Comparison of ENCODE assay signal across 8 cellular contexts in the genomic region with DNA sequence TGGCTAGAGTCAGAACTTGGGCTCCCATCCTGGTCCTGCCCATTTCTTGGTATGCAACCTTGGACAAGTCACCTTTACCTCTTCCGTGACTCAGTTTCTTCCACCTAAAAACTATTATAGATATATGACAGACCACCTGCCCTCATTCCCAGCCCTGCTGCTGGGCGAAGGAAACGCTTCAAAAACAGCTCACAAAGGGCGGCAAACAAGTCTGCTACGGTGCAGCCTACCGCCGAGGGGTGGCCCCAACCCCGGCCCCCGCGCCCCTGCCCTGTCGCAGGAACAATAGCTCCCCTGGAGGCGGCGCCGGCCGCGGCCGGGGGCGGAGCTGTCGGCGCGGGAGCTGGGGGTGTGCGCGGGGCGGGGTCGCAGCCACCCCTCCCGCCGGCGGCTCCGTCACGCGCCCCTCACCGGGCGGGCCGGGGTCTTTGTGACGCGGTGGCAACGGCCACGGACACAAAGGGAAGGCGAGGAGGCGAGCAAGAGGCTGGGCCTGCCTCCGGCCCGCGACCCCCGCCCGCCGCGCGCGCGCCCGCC. TPM values are rescaled to one million over a fixed set of nuclear protein-coding genes. Genes with fewer than 3 reads are reported as not detected.
DNase-seq lines count a peak whose midpoint lies in the region; ATAC-seq, FAIRE-seq and TF ChIP-seq lines count a peak whose summit lies in the region.

A gene with protein sequence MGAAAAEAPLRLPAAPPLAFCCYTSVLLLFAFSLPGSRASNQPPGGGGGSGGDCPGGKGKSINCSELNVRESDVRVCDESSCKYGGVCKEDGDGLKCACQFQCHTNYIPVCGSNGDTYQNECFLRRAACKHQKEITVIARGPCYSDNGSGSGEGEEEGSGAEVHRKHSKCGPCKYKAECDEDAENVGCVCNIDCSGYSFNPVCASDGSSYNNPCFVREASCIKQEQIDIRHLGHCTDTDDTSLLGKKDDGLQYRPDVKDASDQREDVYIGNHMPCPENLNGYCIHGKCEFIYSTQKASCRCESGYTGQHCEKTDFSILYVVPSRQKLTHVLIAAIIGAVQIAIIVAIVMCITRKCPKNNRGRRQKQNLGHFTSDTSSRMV (plus strand): TSS at position 425 of the 537 bp plus-strand sequence. CDS start 396 bp downstream, outside the sequence.

- H4K20me1 ChIP-seq in H1 (replicated peaks in 1 of 2; ENCODE audit: control insufficient read depth in 1 of 2, insufficient read depth in 2 of 2, low read length in 2 of 2), result peaks cover 5 to 10% of the 10 kb centered on the region in 2 experiments

- H3K56ac ChIP-seq in H1 (replicated peaks; ENCODE audit: insufficient read length, low read depth, low read length), result no peak within 1 kb of the TSS

- peak within 1 kb of the TSS; percentile 52 for H3K18ac ChIP-seq in H1 (ENCODE audit: extremely low read depth, low read length)

- peaks cover 7% of the 10 kb centered on the region for H3K79me1 ChIP-seq in H1 (ENCODE audit: low read depth, low read length)

- no peak within 1 kb of the TSS for H3K27ac Mint-ChIP-seq in activated CD4-positive, alpha-beta memory T cell treated with anti-CD3 and anti-CD28 coated beads for 36 hours
- peak within 1 kb of the TSS in 1 of 2 donors; percentile 82 for H3K27ac Mint-ChIP-seq in stimulated activated naive CD8-positive, alpha-beta T cell treated with anti-CD3 and anti-CD28 coated beads, Interleukin-15, amount 100 ng/mL, for 72 hours

- H4K5ac ChIP-seq in H1 (ENCODE audit: insufficient read length, low read depth, low read length), result peak within 1 kb of the TSS; percentile 82

- peak within 1 kb of the TSS; percentile 67; the same call in 1 of the 2 replicates for H2AFZ ChIP-seq in H1 (ENCODE audit: low read length)

- H3K14ac ChIP-seq in H1 (ENCODE audit: insufficient read length), result no peak within 1 kb of the TSS

- peak within 1 kb of the TSS; percentile 28; the same call in 1 of the 2 replicates for H2BK20ac ChIP-seq in H1 (ENCODE audit: low read length)

- no peak for TF ChIP-seq EP300 in H1 (IDR thresholded peaks at IDR 0.05; ENCODE audit: borderline replicate concordance in 1 of 2, low read depth in 2 of 2, low read length in 2 of 2)

- POLR2A ChIA-PET in activated CD4-positive, alpha-beta memory T cell treated with anti-CD3 and anti-CD28 coated beads for 36 hours (lab: Charles Lee), result no interaction called here
- POLR2A ChIA-PET in H1 (lab: Charles Lee; ENCODE audit: partially characterized antibody), result interaction anchor here (0.8 to 1.4 kb wide), 8 partner anchors 18 to 120 kb away, joined by 3 to 4 read pairs (median 3); a partner anchor contains a TSS

- H3K4me3 Mint-ChIP-seq in activated CD4-positive, alpha-beta memory T cell treated with anti-CD3 and anti-CD28 coated beads for 36 hours, result peak within 1 kb of the TSS; percentile 58
- peak within 1 kb of the TSS; percentile 75 to 87 for H3K4me3 Mint-ChIP-seq in stimulated activated naive CD8-positive, alpha-beta T cell treated with anti-CD3 and anti-CD28 coated beads, Interleukin-15, amount 100 ng/mL, for 72 hours

- ATAC-seq in stimulated activated naive CD8-positive, alpha-beta T cell treated with anti-CD3 and anti-CD28 coated beads, Interleukin-15, amount 100 ng/mL, for 72 hours, result peak; percentile 81

- H2BK12ac ChIP-seq in H1 (ENCODE audit: low read depth, low read length), result peak within 1 kb of the TSS; percentile 85

- H2AK5ac ChIP-seq in H1 (ENCODE audit: low read depth, low read length), result no peak within 1 kb of the TSS

- H3K9me3 Mint-ChIP-seq in activated CD4-positive, alpha-beta memory T cell treated with anti-CD3 and anti-CD28 coated beads for 36 hours, result no peaks in the 10 kb centered on the region
- H3K9me3 Mint-ChIP-seq in stimulated activated naive CD8-positive, alpha-beta T cell treated with anti-CD3 and anti-CD28 coated beads, Interleukin-15, amount 100 ng/mL, for 72 hours, result no peaks in the 10 kb centered on the region

- H3K9ac ChIP-seq in H1 (replicated peaks in 1 of 4; ENCODE audit: extremely low read depth in 1 of 4, low read depth in 3 of 4, low read length in 3 of 4), result peak within 1 kb of the TSS; percentile 81 to 99 (median 90)

- H3K4me1 Mint-ChIP-seq in activated CD4-positive, alpha-beta memory T cell treated with anti-CD3 and anti-CD28 coated beads for 36 hours (ENCODE audit: low read depth), result peaks cover 3% of the 10 kb centered on the region
- H3K4me1 Mint-ChIP-seq in stimulated activated naive CD8-positive, alpha-beta T cell treated with anti-CD3 and anti-CD28 coated beads, Interleukin-15, amount 100 ng/mL, for 72 hours, result peaks cover 16% of the 10 kb centered on the region

- H3K27ac ChIP-seq in H1 (ENCODE audit: low read depth, low read length), result peak within 1 kb of the TSS; percentile 85

- H3K27me3 Mint-ChIP-seq in activated CD4-positive, alpha-beta memory T cell treated with anti-CD3 and anti-CD28 coated beads for 36 hours, result peaks cover 19% of the 10 kb centered on the region
- H3K27me3 Mint-ChIP-seq in stimulated activated naive CD8-positive, alpha-beta T cell treated with anti-CD3 and anti-CD28 coated beads, Interleukin-15, amount 100 ng/mL, for 72 hours, result peaks cover 47% of the 10 kb centered on the region

- H3K27me3 ChIP-seq in H7 (ENCODE audit: control insufficient read depth, insufficient read depth, low read length) (no peaks in the 10 kb centered on the region; the same call in 1 of the 2 replicates), H1 (replicated peaks in 1 of 4; ENCODE audit: control insufficient read depth in 3 of 4, extremely low read depth in 1 of 4, insufficient read depth in 3 of 4, low read length in 3 of 4) (no peaks in the 10 kb centered on the region)

- peak within 1 kb of the TSS; percentile 79 to 100 for H3K4me2 ChIP-seq in H1 (ENCODE audit: insufficient read depth in 1 of 2, low read depth in 2 of 2, low read length in 2 of 2)

- H2BK5ac ChIP-seq in H1 (ENCODE audit: low read depth, low read length), result peak within 1 kb of the TSS; percentile 88; the same call in 1 of the 2 replicates

- H4K91ac ChIP-seq in H1 (replicated peaks; ENCODE audit: insufficient read length, low read length), result peak within 1 kb of the TSS; percentile 92

- WGBS in H1 (ENCODE audit: extremely low coverage in 1 of 2, insufficient coverage in 1 of 2, insufficient read length in 1 of 2, insufficient replicate concordance in 2 of 2, low coverage in 1 of 2, low lambda C conversion rate in 2 of 2, missing lambda C conversion rate in 1 of 2), 2 experiments, result 2% methylated on average over 14 of the region's 51 CpGs; no CpG with 5 or more reads in 1 of the 2 experiments

- FAIRE-seq in H1 (lab: Jason Lieb, UNC), result no peak

- H3K4me3 ChIP-seq in H7 (ENCODE audit: insufficient read depth, low read depth, low read length) (peak within 1 kb of the TSS; percentile 92), H1 (ENCODE audit: extremely low read depth in 1 of 4, insufficient read depth in 2 of 4, low read depth in 3 of 4, low read length in 4 of 4) (peak within 1 kb of the TSS; percentile 79 to 98 (median 83))

- TF ChIP-seq CTCF in H1 (IDR thresholded peaks at IDR 0.05; ENCODE audit: control extremely low read depth in 1 of 3, insufficient read depth in 1 of 3, low read depth in 1 of 3, low read length in 3 of 3), result peak in 1 of 3 experiments; percentile 23; a peak in 1 of 4 replicates

- H3K36me3 Mint-ChIP-seq in activated CD4-positive, alpha-beta memory T cell treated with anti-CD3 and anti-CD28 coated beads for 36 hours, result peaks cover 1% of the 10 kb centered on the region

- H3K23me2 ChIP-seq in H1 (ENCODE audit: low read depth, low read length), result peaks cover 12% of the 10 kb centered on the region; the same call in 1 of the 2 replicates

- peak in 1 of 2 experiments; percentile 73; a peak in 2 of 3 replicates for TF ChIP-seq POLR2A in H1 (IDR thresholded peaks at IDR 0.05; ENCODE audit: control extremely low read depth in 1 of 2, low read depth in 2 of 2, low read length in 2 of 2)

- DNase-seq in Daoy (ENCODE audit: low read depth), result peak; percentile 71
- DNase-seq in H7, result peak; percentile 97
- peak; percentile 18 for DNase-seq in NCI-H1417 treated with DMSO at 0.1 percent for 48 hours (lab: John Stamatoyannopoulos, UW)
- DNase-seq in activated CD4-positive, alpha-beta memory T cell treated with anti-CD3 and anti-CD28 coated beads for 36 hours, result peak; percentile 65
- peak; percentile 50 to 89 for DNase-seq in H1 (ENCODE audit: low read depth in 1 of 2, low spot score in 2 of 2)
- peak; percentile 78 for DNase-seq in midbrain (lab: John Stamatoyannopoulos, UW)
- peak; percentile 44 to 48 for DNase-seq in stimulated activated naive CD8-positive, alpha-beta T cell treated with anti-CD3 and anti-CD28 coated beads, Interleukin-15, amount 100 ng/mL, for 72 hours
- DNase-seq in SIG-M5 (lab: John Stamatoyannopoulos, UW), result no peak

- peak within 1 kb of the TSS; percentile 63 for H2BK120ac ChIP-seq in H1 (replicated peaks; ENCODE audit: low read depth, low read length)

- no peak within 1 kb of the TSS for H3K23ac ChIP-seq in H1 (ENCODE audit: insufficient read length)

- no peaks in the 10 kb centered on the region for H3K9me3 ChIP-seq in H1 (ENCODE audit: insufficient read depth in 2 of 2, low read depth in 1 of 2, low read length in 1 of 2)

- intact Hi-C loops in activated CD4-positive, alpha-beta memory T cell treated with anti-CD3 and anti-CD28 coated beads for 36 hours (cut with micrococcal nuclease), result no loop called here

- peaks cover 27 to 53% of the 10 kb centered on the region in 2 experiments for H3K79me2 ChIP-seq in H1 (ENCODE audit: control insufficient read depth in 1 of 2, insufficient read depth in 2 of 2, low read length in 2 of 2)

- peak within 1 kb of the TSS; percentile 46; the same call in 1 of the 2 replicates for H2BK15ac ChIP-seq in H1 (ENCODE audit: low read length)

- peak in 1 of 2 experiments; percentile 16; a peak in 1 of 4 replicates for TF ChIP-seq RAD21 in H1 (IDR thresholded peaks at IDR 0.05 in 1 of 2, conservative IDR thresholded peaks at IDR 0.05 in 1 of 2; ENCODE audit: low read depth in 2 of 2, low read length in 2 of 2)

- CTCF ChIA-PET in activated CD4-positive, alpha-beta memory T cell treated with anti-CD3 and anti-CD28 coated beads for 36 hours (lab: Charles Lee), result interaction anchor here (0.8 to 1.1 kb wide), 4 partner anchors 33 to 148 kb away, joined by 3 to 4 read pairs (median 4); no protein-coding TSS in a partner anchor
- CTCF ChIA-PET in H1 (lab: Charles Lee; ENCODE audit: partially characterized antibody), result interaction anchor here (1.0 to 1.5 kb wide), 5 partner anchors 9 to 124 kb away, joined by 3 to 7 read pairs (median 3); no protein-coding TSS in a partner anchor

- H3K4ac ChIP-seq in H1 (replicated peaks; ENCODE audit: insufficient read length, low read depth, low read length), result peak within 1 kb of the TSS; percentile 50

- peaks cover 0 to 14% (median 6%) of the 10 kb centered on the region in 4 experiments; a peak in 5 of 7 replicates for H3K4me1 ChIP-seq in H1 (replicated peaks in 1 of 4; ENCODE audit: control insufficient read depth in 3 of 4, insufficient read depth in 4 of 4, low read length in 3 of 4)

- H3K36me3 ChIP-seq in H7 (replicated peaks; ENCODE audit: control insufficient read depth, insufficient read depth, low read length), result no peaks in the 10 kb centered on the region
- H3K36me3 ChIP-seq in H1 (ENCODE audit: control insufficient read depth in 2 of 4, insufficient read depth in 4 of 4, low read length in 3 of 4), result peaks cover 0 to 3% (median 0%) of the 10 kb centered on the region in 4 experiments; a peak in 1 of 8 replicates

- H4K8ac ChIP-seq in H1 (ENCODE audit: extremely low read depth, insufficient read depth, low read length), result peak within 1 kb of the TSS; percentile 98

RNA-seq across cellular contexts. Expression of the gene that starts here (rescaled TPM):
- total RNA-seq in Daoy (2014; rRNA removed; shearing (Covaris generic)), result 0.83 and 2.1 TPM in 2 replicates
- 30.6 and 36.9 TPM in 2 replicates for total RNA-seq in H7 (2014; rRNA removed; shearing (Covaris generic))
- total RNA-seq in activated CD4-positive, alpha-beta memory T cell treated with anti-CD3 and anti-CD28 coated beads for 36 hours, result under 1 TPM; 0.24 to 0.95 TPM
- 67.8 and 68.2 TPM in 2 replicates for total RNA-seq in H1 (2021; fragmentation: NEBNext Ultra II Directional; extraction: Animal tissue kit (Norgen Biotek cat#: 25700))
- 13.5 and 14.4 TPM in 2 replicates for polyA plus RNA-seq in H1 (2011; rRNA removed)
- 22.9 TPM for polyA plus RNA-seq in H1 (2011; cell fraction: cytosol; rRNA removed)
- 13.7 TPM for polyA plus RNA-seq in H1 (2011; cell fraction: nucleus; rRNA removed)
- polyA plus RNA-seq in H1 (2012, experiment 1 of 2), result 27.7 to 30.9 TPM (median 29.0 TPM) in 4 replicates
- 2.2 TPM for polyA plus RNA-seq in H1 (2012, experiment 2 of 2)
- polyA plus RNA-seq in H1 (2013, experiment 1 of 2), result 15.0 TPM
- polyA plus RNA-seq in H1 (2013, experiment 2 of 2), result 16.9 TPM
- polyA minus RNA-seq in H1 (2011; rRNA and poly(A)+ RNA removed), result 0.85 and 1.4 TPM in 2 replicates
- 34.1 TPM for polyA minus RNA-seq in H1 (2011; cell fraction: cytosol; rRNA and poly(A)+ RNA removed)
- 35.4 TPM for polyA minus RNA-seq in H1 (2011; cell fraction: nucleus; rRNA and poly(A)+ RNA removed)

Comparison
In these comparisons a context has a peak if more than half of its experiments do, and no peak if none do; other contexts are left out.
1. RNA of the gene that starts here (total RNA-seq): 67.8 to 68.2 TPM in H1 and 30.6 to 36.9 TPM in H7; 0.83 to 2.1 TPM in Daoy and 0.24 to 0.95 TPM in activated CD4-positive, alpha-beta memory T cell treated with anti-CD3 and anti-CD28 coated beads for 36 hours; every median in the first group is over 10 times any median in the second.
2. Peak in DNase-seq in activated CD4-positive, alpha-beta memory T cell treated with anti-CD3 and anti-CD28 coated beads for 36 hours; RNA of the gene not detected or under 1 TPM.